8 cellular contexts compared by ENCODE assay signal in genomic region chr9:120386390-120387131, GRCh38.
DNase-seq lines count a peak whose midpoint lies in the region; ATAC-seq, FAIRE-seq and TF ChIP-seq lines count a peak whose summit lies in the region.
"Had no signal": no experiment of that assay in that cellular context is flagged by ENCODE, and none has a peak within 500 bp of the region (broad histone marks: within the 10 kb centered on the region; RNA-seq: fewer than 3 reads in every experiment).

No MANE protein-coding gene starts in this region.

- H3K9me3 ChIP-seq in small intestine (ENCODE audit: control insufficient read depth, low read depth) (no peaks in the 10 kb centered on the region), A673 (ENCODE audit: low read depth, low read length, poor library complexity, severe bottlenecking) (no peaks in the 10 kb centered on the region)

- POLR2A ChIA-PET in A673 (lab: Charles Lee; ENCODE audit: low non-redundant PET), result no interaction called here

- no peaks in the 10 kb centered on the region for H3K9me2 ChIP-seq in GM23338 (ENCODE audit: insufficient read depth)

- intact Hi-C loops in A673 (cut with micrococcal nuclease; ENCODE audit: unreplicated experiment), result no loop called here

- H3K36me3 ChIP-seq in small intestine (ENCODE audit: control insufficient read depth in 2 of 2, insufficient read depth in 2 of 2, low read length in 2 of 2) (peaks cover 2 to 5% of the 10 kb centered on the region in 2 donors), GM23338 (ENCODE audit: insufficient read depth) (no peaks in the 10 kb centered on the region; the same call in 1 of the 2 replicates), A673 (ENCODE audit: insufficient read depth, low read length, poor library complexity, severe bottlenecking) (peaks cover 12% of the 10 kb centered on the region)

- TF ChIP-seq CTCF in GM23338 (conservative IDR thresholded peaks at IDR 0.05; ENCODE audit: low read depth in 2 of 2) (no peak), A673 (conservative IDR thresholded peaks at IDR 0.05; ENCODE audit: low read depth, low read length) (no peak)

- CTCF ChIA-PET in A673 (lab: Charles Lee), result no interaction called here

- H3F3A ChIP-seq in GM23338 (replicated peaks; ENCODE audit: low read depth), result no peaks in the 10 kb centered on the region

- H3K27me3 ChIP-seq in small intestine (ENCODE audit: control insufficient read depth in 2 of 2, insufficient read depth in 2 of 2, low read length in 2 of 2), result no peaks in the 10 kb centered on the region
- no peaks in the 10 kb centered on the region for H3K27me3 ChIP-seq in GM23338 (ENCODE audit: insufficient read depth)
- H3K27me3 ChIP-seq in A673 (replicated peaks; ENCODE audit: insufficient read depth, low read depth, low read length, poor library complexity), result no peaks in the 10 kb centered on the region

- peaks cover 26% of the 10 kb centered on the region for H3K36me3 Mint-ChIP-seq in GM23338 (ENCODE audit: low read depth)

- no TSS peak for BruUV-seq in A673 (replicated peaks; lab: Mats Ljungman, UMichigan)

- H3K4me3 ChIP-seq in small intestine (ENCODE audit: low read depth in 1 of 2, low read length in 2 of 2) (no peak overlapping the region), GM23338 (no peak overlapping the region), A673 (ENCODE audit: low read depth, low read length, poor library complexity, severe bottlenecking) (no peak overlapping the region)
- H3K4me3 ChIP-seq: lung had no signal

- H3K4me1 ChIP-seq in small intestine (ENCODE audit: control insufficient read depth in 2 of 2, insufficient read depth in 1 of 2, low read depth in 1 of 2, low read length in 1 of 2), result no peaks in the 10 kb centered on the region
- H3K4me1 ChIP-seq in GM23338 (ENCODE audit: insufficient read depth), result no peaks in the 10 kb centered on the region
- H3K4me1 ChIP-seq in A673 (ENCODE audit: insufficient read depth, low read length, poor library complexity, severe bottlenecking), result no peaks in the 10 kb centered on the region

- H3K27me3 Mint-ChIP-seq in GM23338 (ENCODE audit: insufficient read depth, low read depth, poor library complexity), result peaks cover 23% of the 10 kb centered on the region

- peaks cover 8% of the 10 kb centered on the region; the same call in 2 of the 3 replicates for H3K4me1 Mint-ChIP-seq in GM23338

- no peaks in the 10 kb centered on the region for H3K9me3 Mint-ChIP-seq in GM23338

- DNase-seq in NCI-H128 (lab: John Stamatoyannopoulos, UW; ENCODE audit: unreplicated experiment) (peak; percentile 47), NCI-H774 (lab: John Stamatoyannopoulos, UW) (peak; percentile 96), fibroblast of the conjunctiva (ENCODE audit: low read depth) (peak; percentile 38), small intestine (peak; percentile 45), GM23338 (ENCODE audit: low spot score) (no peak), A673 (ENCODE audit: low spot score) (no peak)
- no peak for DNase-seq in activated naive CD4-positive, alpha-beta T cell treated with Interleukin-2 at 50 U/mL for 16 hours

- H3K27ac ChIP-seq in small intestine (ENCODE audit: low read depth in 1 of 2, low read length in 1 of 2) (no peak overlapping the region), GM23338 (ENCODE audit: low read depth) (no peak overlapping the region), A673 (ENCODE audit: low read depth, low read length, poor library complexity, severe bottlenecking) (no peak overlapping the region)

- no peaks in the 10 kb centered on the region for H3K79me2 ChIP-seq in GM23338 (replicated peaks; ENCODE audit: insufficient read depth)

- ATAC-seq in GM23338, result no peak

- no peak overlapping the region for H2AFZ ChIP-seq in GM23338

- H3K4me2 ChIP-seq in GM23338, result no peak overlapping the region

- no peak for FAIRE-seq in small intestine (lab: Jason Lieb, UNC)

- no peak overlapping the region for H3K4me3 Mint-ChIP-seq in GM23338

- H3K27ac Mint-ChIP-seq in GM23338, result no peak overlapping the region

- 17 to 54% (median 46%) methylated on average over 11 of the region's 11 CpGs for WGBS in small intestine, 3 donors

- H4K20me1 ChIP-seq in GM23338 (replicated peaks; ENCODE audit: insufficient read depth), result no peaks in the 10 kb centered on the region

TF ChIP-seq in GM23338, 12 proteins besides CTCF, POLR2A, EP300 and RAD21 (continues in another document):
- no peak for TF ChIP-seq ZNF114 (CRISPR knock-in tag; IDR thresholded peaks at IDR 0.05)
- TF ChIP-seq NANOG (IDR thresholded peaks at IDR 0.05; ENCODE audit: borderline replicate concordance), result no peak
- TF ChIP-seq EZH2 (IDR thresholded peaks at IDR 0.05; ENCODE audit: low read depth, unreplicated experiment), result no peak
- TF ChIP-seq ZNF331 (CRISPR knock-in tag; IDR thresholded peaks at IDR 0.05; ENCODE audit: low read depth), result no peak
- TF ChIP-seq ZNF462 (CRISPR knock-in tag; IDR thresholded peaks at IDR 0.05), result no peak
- TF ChIP-seq EZH2phosphoT487 (IDR thresholded peaks at IDR 0.05; ENCODE audit: unreplicated experiment), result no peak
- TF ChIP-seq JUNB (IDR thresholded peaks at IDR 0.05; ENCODE audit: unreplicated experiment), result no peak

Comparison
In these comparisons a context has a peak if more than half of its experiments do, and no peak if none do; other contexts are left out.
1. DNase-seq: peak in NCI-H128 (single experiment), NCI-H774 (single experiment), fibroblast of the conjunctiva (single experiment) and small intestine (single experiment); none in GM23338 (single experiment), A673 (single experiment) and activated naive CD4-positive, alpha-beta T cell treated with Interleukin-2 at 50 U/mL for 16 hours (single experiment).